22 cellular contexts compared by ENCODE assay signal in the genomic region with DNA sequence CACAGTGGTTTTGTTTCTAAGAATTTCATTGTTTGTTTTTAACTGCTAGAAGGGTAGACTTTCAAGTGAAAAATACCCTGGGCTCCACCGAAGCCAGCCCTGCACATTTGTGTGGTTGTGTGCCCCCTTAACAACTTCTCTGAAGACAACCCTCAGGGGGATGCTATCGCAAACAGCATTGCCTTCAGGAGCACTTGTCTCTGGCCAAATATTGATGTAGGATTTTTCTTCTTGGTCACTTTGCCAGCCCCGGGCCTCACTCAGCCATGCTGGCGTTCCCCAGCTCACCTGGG.
DNase-seq lines count a peak whose midpoint lies in the region; ATAC-seq and TF ChIP-seq lines count a peak whose summit lies in the region.
"Had no signal": no experiment of that assay in that cellular context is flagged by ENCODE, and none has a peak within 500 bp of the region (broad histone marks: within the 10 kb centered on the region; RNA-seq: fewer than 3 reads in every experiment).

No MANE protein-coding gene starts in this region.

- H3K4me1 ChIP-seq in breast epithelium, result peaks cover 0 to 22% of the 10 kb centered on the region in 2 donors
- H3K4me1 ChIP-seq in mammary epithelial cell (ENCODE audit: insufficient read depth, low read length), result peaks cover 58% of the 10 kb centered on the region
- peaks cover 14 to 42% of the 10 kb centered on the region in 2 donors for H3K4me1 ChIP-seq in muscle layer of duodenum (ENCODE audit: control insufficient read depth in 1 of 2, insufficient read depth in 2 of 2, low read length in 2 of 2)
- H3K4me1 ChIP-seq in thymus (ENCODE audit: control insufficient read depth, insufficient read depth, low read length), result peaks cover 43% of the 10 kb centered on the region
- H3K4me1 ChIP-seq in tibial nerve, result peaks cover 0 to 67% (median 23%) of the 10 kb centered on the region in 4 donors

- H3K79me2 ChIP-seq in mammary epithelial cell (ENCODE audit: insufficient read depth, low read length), result no peaks in the 10 kb centered on the region

- no peak for TF ChIP-seq CTCF in breast epithelium (IDR thresholded peaks at IDR 0.05)
- TF ChIP-seq CTCF in mammary epithelial cell (conservative IDR thresholded peaks at IDR 0.05 in 1 of 2, IDR thresholded peaks at IDR 0.05 in 1 of 2; ENCODE audit: extremely low read depth in 1 of 2, insufficient read depth in 1 of 2, low read depth in 1 of 2, low read length in 2 of 2), result no peak
- TF ChIP-seq CTCF in tibial nerve (IDR thresholded peaks at IDR 0.05), result no peak

- dilution Hi-C loops in mammary epithelial cell (cut with HindIII; ENCODE audit: low sequenced_read_pairs), result no loop called here

- H3K27ac ChIP-seq in breast epithelium, result peak overlapping the region; percentile 67 to 88
- H3K27ac ChIP-seq in mammary epithelial cell (ENCODE audit: insufficient read depth, low read depth, low read length), result no peak overlapping the region
- H3K27ac ChIP-seq in caudate nucleus (ENCODE audit: low read depth, low read length), result peak overlapping the region; percentile 67
- H3K27ac ChIP-seq in muscle layer of duodenum (ENCODE audit: low read length), result peak overlapping the region; percentile 60
- peak overlapping the region; percentile 25 for H3K27ac ChIP-seq in thymus (ENCODE audit: low read depth)
- peak overlapping the region in 1 of 4 donors; percentile 89 for H3K27ac ChIP-seq in tibial nerve
- H3K27ac ChIP-seq: GM23248, SK-N-MC had no signal

- TF ChIP-seq POLR2A in breast epithelium (IDR thresholded peaks at IDR 0.05) (no peak), tibial nerve (IDR thresholded peaks at IDR 0.05) (no peak)

- H3K9me3 ChIP-seq in breast epithelium (no peaks in the 10 kb centered on the region), mammary epithelial cell (replicated peaks; ENCODE audit: insufficient read depth, low read length) (no peaks in the 10 kb centered on the region), muscle layer of duodenum (ENCODE audit: control insufficient read depth in 1 of 2, low read length in 2 of 2) (no peaks in the 10 kb centered on the region), thymus (ENCODE audit: control insufficient read depth) (no peaks in the 10 kb centered on the region), tibial nerve (no peaks in the 10 kb centered on the region)

- H2AFZ ChIP-seq in mammary epithelial cell (ENCODE audit: low read depth, low read length), result no peak overlapping the region
- H2AFZ ChIP-seq: GM23248 had no signal

- no peaks in the 10 kb centered on the region for H4K20me1 ChIP-seq in mammary epithelial cell (ENCODE audit: insufficient read depth, low read length)

- H3K36me3 ChIP-seq in breast epithelium (no peaks in the 10 kb centered on the region), mammary epithelial cell (ENCODE audit: insufficient read depth, low read length) (no peaks in the 10 kb centered on the region), muscle layer of duodenum (ENCODE audit: control insufficient read depth in 1 of 2, insufficient read depth in 2 of 2, low read length in 2 of 2) (no peaks in the 10 kb centered on the region), thymus (ENCODE audit: control insufficient read depth, insufficient read depth) (no peaks in the 10 kb centered on the region), tibial nerve (no peaks in the 10 kb centered on the region)

- H3K4me2 ChIP-seq in mammary epithelial cell (ENCODE audit: insufficient read depth, low read depth, low read length), result no peak overlapping the region

- in situ Hi-C loops in mammary epithelial cell (cut with MboI; ENCODE audit: low sequenced_read_pairs in 2 of 2), result no loop called here

- H3K4me3 ChIP-seq in breast epithelium (no peak overlapping the region), mammary epithelial cell (replicated peaks in 1 of 3; ENCODE audit: insufficient read depth in 1 of 3, low read depth in 2 of 3, low read length in 3 of 3) (no peak overlapping the region), muscle layer of duodenum (ENCODE audit: low read depth in 1 of 2, low read length in 2 of 2) (no peak overlapping the region), thymus (ENCODE audit: low read length) (no peak overlapping the region), tibial nerve (no peak overlapping the region)
- H3K4me3 ChIP-seq: GM23248, SK-N-MC had no signal

- intact Hi-C loops in breast epithelium (cut with DNase I; ENCODE audit: low total_unique reads) (no loop called here), mammary epithelial cell (cut with micrococcal nuclease) (no loop called here)

- CTCF ChIA-PET in mammary epithelial cell (lab: Charles Lee; ENCODE audit: low non-redundant PET), result no interaction called here

- ATAC-seq in HG03108 (IDR thresholded peaks at IDR 0.05; ENCODE audit: unreplicated experiment) (no peak), HG03571 (IDR thresholded peaks at IDR 0.05; ENCODE audit: unreplicated experiment) (no peak)
- ATAC-seq: left lobe of liver had no signal

- no peaks in the 10 kb centered on the region for H3K27me3 ChIP-seq in breast epithelium
- no peaks in the 10 kb centered on the region for H3K27me3 ChIP-seq in mammary epithelial cell (ENCODE audit: insufficient read depth, low read length)
- H3K27me3 ChIP-seq in muscle layer of duodenum (ENCODE audit: low read depth, low read length), result no peaks in the 10 kb centered on the region
- no peaks in the 10 kb centered on the region for H3K27me3 ChIP-seq in thymus (ENCODE audit: control insufficient read depth, insufficient read depth)
- H3K27me3 ChIP-seq in tibial nerve, result no peaks in the 10 kb centered on the region

- BruUV-seq in mammary epithelial cell (replicated peaks; lab: Mats Ljungman, UMichigan), result no TSS peak

- DNase-seq in breast epithelium (ENCODE audit: low spot score in 2 of 2) (no peak), mammary epithelial cell (no peak), caudate nucleus (lab: John Stamatoyannopoulos, UW) (no peak), tibial nerve (ENCODE audit: low spot score in 2 of 2) (no peak)
- DNase-seq: 8988T; activated CD4-positive, alpha-beta T cell treated with anti-CD3 and anti-CD28 coated beads, Interleukin-2, amount 50 U/mL, for 1 hour; activated CD4-positive, CD25-positive, alpha-beta regulatory T cell; activated gamma-delta T cell; activated naive CD8-positive, alpha-beta T cell treated with anti-CD3 and anti-CD28 coated beads for 36 hours; activated T-cell treated with anti-CD3 and anti-CD28 coated beads, Interleukin-2, amount 50 U/mL, for 1 hour; GM23248; KBM-7; NCI-H1694 treated with DMSO at 0.1 percent for 48 hours; NCI-H2171; NCI-H510A; stimulated activated CD4-positive, alpha-beta T cell treated with anti-CD3 and anti-CD28 coated beads, Interleukin-4, amount 100 ng/mL, for 24 hours had no signal

- WGBS in mammary epithelial cell (ENCODE audit: low coverage, missing lambda C conversion rate), result 100% methylated on average over 4 of the region's 4 CpGs
- WGBS in thymus, result 75% methylated on average over 4 of the region's 4 CpGs
- WGBS in tibial nerve, 2 donors, result 86 to 90% methylated on average over 4 of the region's 4 CpGs

- no peak overlapping the region for H3K9ac ChIP-seq in mammary epithelial cell (ENCODE audit: insufficient read depth, low read length)
- H3K9ac ChIP-seq: GM23248 had no signal

- TF ChIP-seq EP300 in tibial nerve (IDR thresholded peaks at IDR 0.05), result no peak
